In genomic region chr2:17719562-17720371, GRCh38 we compare ENCODE assay signal across 9 cellular contexts. TPM values are rescaled to one million over a fixed set of nuclear protein-coding genes. Genes with fewer than 3 reads are reported as not detected.
A peak's percentile ranks its signal among the peaks of the same experiment; 100 is the strongest.
DNase-seq lines count a peak whose midpoint lies in the region; ATAC-seq and TF ChIP-seq lines count a peak whose summit lies in the region.
"Had no signal": no experiment of that assay in that cellular context is flagged by ENCODE, and none has a peak within 500 bp of the region (broad histone marks: within the 10 kb centered on the region; RNA-seq: fewer than 3 reads in every experiment).

No MANE protein-coding gene starts in this region.

- DNase-seq in Right ventricle myocardium superior: no peak
- no peak for DNase-seq in Right ventricle myocardium inferior (ENCODE audit: missing footprints)
- DNase-seq in glutamatergic neuron: no peak
- DNase-seq in upper lobe of right lung: no peak
- no peak for DNase-seq in effector CD8-positive, alpha-beta T cell (lab: John Stamatoyannopoulos, UW)
- no peak for DNase-seq in T-helper 9 cell

- H3K27ac ChIP-seq in upper lobe of right lung: no peak overlapping the region

- no peak overlapping the region for H3K4me3 ChIP-seq in upper lobe of right lung

- H3K27me3 Mint-ChIP-seq in glutamatergic neuron (ENCODE audit: unreplicated experiment): no peaks in the 10 kb centered on the region
- H3K27me3 Mint-ChIP-seq: dendritic cell treated with granulocyte-macrophage colony-stimulating factor and Interleukin-4, amounts not matched to agents 40 ng/mL and 50 ng/mL, for 4 days had no signal

- H3K27ac Mint-ChIP-seq in glutamatergic neuron (ENCODE audit: unreplicated experiment): no peak overlapping the region
- H3K27ac Mint-ChIP-seq: dendritic cell treated with granulocyte-macrophage colony-stimulating factor and Interleukin-4, amounts not matched to agents 40 ng/mL and 50 ng/mL, for 4 days had no signal

- peak; percentile 91 for TF ChIP-seq CTCF in glutamatergic neuron (IDR thresholded peaks at IDR 0.05; ENCODE audit: partially characterized antibody, unreplicated experiment)
- TF ChIP-seq CTCF in upper lobe of right lung (IDR thresholded peaks at IDR 0.05): peak; percentile 86

- peak; percentile 59 for ATAC-seq in Right ventricle myocardium superior (ENCODE audit: poor library complexity)
- no peak for ATAC-seq in Right ventricle myocardium inferior
- peak; percentile 55 for ATAC-seq in HG02870 (IDR thresholded peaks at IDR 0.05; ENCODE audit: unreplicated experiment)
- ATAC-seq in SK-N-SH treated with all-trans-retinoic acid at 6 μM for 48 hours: peak; percentile 65; the same call in 2 of the 3 replicates
- ATAC-seq in upper lobe of right lung: peak; percentile 53

- no peaks in the 10 kb centered on the region for H3K4me1 ChIP-seq in upper lobe of right lung

- H3K9me3 Mint-ChIP-seq in glutamatergic neuron (ENCODE audit: unreplicated experiment): no peaks in the 10 kb centered on the region
- H3K9me3 Mint-ChIP-seq: dendritic cell treated with granulocyte-macrophage colony-stimulating factor and Interleukin-4, amounts not matched to agents 40 ng/mL and 50 ng/mL, for 4 days had no signal

- no peaks in the 10 kb centered on the region for H3K27me3 ChIP-seq in upper lobe of right lung

- H3K9me3 ChIP-seq in upper lobe of right lung: no peaks in the 10 kb centered on the region

- no peaks in the 10 kb centered on the region for H3K4me1 Mint-ChIP-seq in glutamatergic neuron (ENCODE audit: low read depth, unreplicated experiment)

- no peaks in the 10 kb centered on the region for H3K36me3 Mint-ChIP-seq in glutamatergic neuron (ENCODE audit: unreplicated experiment)

- H3K4me3 Mint-ChIP-seq in glutamatergic neuron (ENCODE audit: unreplicated experiment): no peak overlapping the region
- H3K4me3 Mint-ChIP-seq: dendritic cell treated with granulocyte-macrophage colony-stimulating factor and Interleukin-4, amounts not matched to agents 40 ng/mL and 50 ng/mL, for 4 days had no signal

- intact Hi-C loops in Right ventricle myocardium superior (cut with DNase I): no loop called here
- intact Hi-C loops in Right ventricle myocardium inferior (cut with DNase I): loop anchor here (1.0 kb wide), 1 partner anchor 111 kb away; no protein-coding TSS in a partner anchor
- intact Hi-C loops in upper lobe of right lung (cut with DNase I): no loop called here

- H3K36me3 ChIP-seq in upper lobe of right lung: peaks cover 58% of the 10 kb centered on the region

TF ChIP-seq in SK-N-SH treated with all-trans-retinoic acid at 6 μM for 48 hours, 23 proteins besides CTCF, POLR2A, EP300 and RAD21:
- TF ChIP-seq GLIS3 (CRISPR knock-in tag; IDR thresholded peaks at IDR 0.05) (no peak), ZNF8 (CRISPR knock-in tag; IDR thresholded peaks at IDR 0.05) (no peak), ZC3H10 (CRISPR knock-in tag; IDR thresholded peaks at IDR 0.05) (no peak), CSRNP3 (CRISPR knock-in tag; IDR thresholded peaks at IDR 0.05) (no peak), RARB (CRISPR knock-in tag; IDR thresholded peaks at IDR 0.05) (no peak), TCF4 (CRISPR knock-in tag; IDR thresholded peaks at IDR 0.05; ENCODE audit: borderline replicate concordance) (no peak), BACH2 (CRISPR knock-in tag; IDR thresholded peaks at IDR 0.05; ENCODE audit: borderline replicate concordance) (no peak), OSR1 (CRISPR knock-in tag; IDR thresholded peaks at IDR 0.05) (no peak), ZNF565 (CRISPR knock-in tag; conservative IDR thresholded peaks at IDR 0.05; ENCODE audit: low read depth) (no peak), ZFP30 (CRISPR knock-in tag; IDR thresholded peaks at IDR 0.05) (no peak), ISL1 (CRISPR knock-in tag; IDR thresholded peaks at IDR 0.05) (no peak), PATZ1 (CRISPR knock-in tag; IDR thresholded peaks at IDR 0.05; ENCODE audit: borderline replicate concordance) (no peak), ARNTL (CRISPR knock-in tag; IDR thresholded peaks at IDR 0.05; ENCODE audit: borderline replicate concordance, low read depth) (no peak), SNAI2 (CRISPR knock-in tag; IDR thresholded peaks at IDR 0.05) (no peak)
- TF ChIP-seq, protein P1, sequence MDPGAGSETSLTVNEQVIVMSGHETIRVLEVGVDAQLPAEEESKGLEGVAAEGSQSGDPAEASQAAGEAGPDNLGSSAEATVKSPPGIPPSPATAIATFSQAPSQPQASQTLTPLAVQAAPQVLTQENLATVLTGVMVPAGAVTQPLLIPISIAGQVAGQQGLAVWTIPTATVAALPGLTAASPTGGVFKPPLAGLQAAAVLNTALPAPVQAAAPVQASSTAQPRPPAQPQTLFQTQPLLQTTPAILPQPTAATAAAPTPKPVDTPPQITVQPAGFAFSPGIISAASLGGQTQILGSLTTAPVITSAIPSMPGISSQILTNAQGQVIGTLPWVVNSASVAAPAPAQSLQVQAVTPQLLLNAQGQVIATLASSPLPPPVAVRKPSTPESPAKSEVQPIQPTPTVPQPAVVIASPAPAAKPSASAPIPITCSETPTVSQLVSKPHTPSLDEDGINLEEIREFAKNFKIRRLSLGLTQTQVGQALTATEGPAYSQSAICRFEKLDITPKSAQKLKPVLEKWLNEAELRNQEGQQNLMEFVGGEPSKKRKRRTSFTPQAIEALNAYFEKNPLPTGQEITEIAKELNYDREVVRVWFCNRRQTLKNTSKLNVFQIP (CRISPR knock-in tag; IDR thresholded peaks at IDR 0.05; ENCODE audit: borderline replicate concordance, low read depth): no peak

RNA-seq across cellular contexts. Expression of gene SMC6, which starts 33.8 kb away (rescaled TPM):
- total RNA-seq in Right ventricle myocardium superior (12.1 TPM), Right ventricle myocardium inferior (12.7 TPM), glutamatergic neuron (ENCODE audit: unreplicated experiment) (61.4 TPM), upper lobe of right lung (16.0 TPM)

RNA-seq across cellular contexts. Expression of gene GEN1, which starts 34.2 kb away (rescaled TPM):
- total RNA-seq in Right ventricle myocardium superior (4.5 TPM), Right ventricle myocardium inferior (3.3 TPM), glutamatergic neuron (ENCODE audit: unreplicated experiment) (44.4 TPM), upper lobe of right lung (7.0 TPM)
